In genomic region chr1:234933031-234933430, GRCh38 we compare ENCODE assay signal across 8 cellular contexts.
DNase-seq lines count a peak whose midpoint lies in the region; ATAC-seq and TF ChIP-seq lines count a peak whose summit lies in the region.

No MANE protein-coding gene starts in this region.

- no peak overlapping the region for H3K4me3 Mint-ChIP-seq in activated T-cell treated with anti-CD3 and anti-CD28 coated beads, Interleukin-2, amount 50 U/mL, for 24 hours
- H3K4me3 Mint-ChIP-seq in central memory CD8-positive, alpha-beta T cell, result no peak overlapping the region

- no peaks in the 10 kb centered on the region for H3K9me3 ChIP-seq in suprapubic skin
- no peaks in the 10 kb centered on the region for H3K9me3 ChIP-seq in esophagus squamous epithelium

- H3K36me3 Mint-ChIP-seq in activated T-cell treated with anti-CD3 and anti-CD28 coated beads, Interleukin-2, amount 50 U/mL, for 24 hours (ENCODE audit: low read depth), result no peaks in the 10 kb centered on the region
- H3K36me3 Mint-ChIP-seq in central memory CD8-positive, alpha-beta T cell (ENCODE audit: insufficient read depth), result peaks cover 3% of the 10 kb centered on the region

- no peak for TF ChIP-seq EP300 in suprapubic skin (IDR thresholded peaks at IDR 0.05)

- TF ChIP-seq CTCF in suprapubic skin (IDR thresholded peaks at IDR 0.05) (no peak), esophagus squamous epithelium (IDR thresholded peaks at IDR 0.05) (no peak)

- 79% methylated on average over 4 of the region's 5 CpGs for WGBS in suprapubic skin
- WGBS in esophagus squamous epithelium, 2 donors, result 53 to 85% methylated on average over 3 of the region's 5 CpGs

- intact Hi-C loops in esophagus squamous epithelium (cut with DNase I), result no loop called here

- peaks cover 66% of the 10 kb centered on the region for H3K4me1 Mint-ChIP-seq in activated T-cell treated with anti-CD3 and anti-CD28 coated beads, Interleukin-2, amount 50 U/mL, for 24 hours (ENCODE audit: low read depth)
- H3K4me1 Mint-ChIP-seq in central memory CD8-positive, alpha-beta T cell, result peaks cover 2% of the 10 kb centered on the region

- peak overlapping the region; percentile 85 for H3K27ac Mint-ChIP-seq in activated T-cell treated with anti-CD3 and anti-CD28 coated beads, Interleukin-2, amount 50 U/mL, for 24 hours
- peak overlapping the region; percentile 38 for H3K27ac Mint-ChIP-seq in central memory CD8-positive, alpha-beta T cell (ENCODE audit: low read depth)

- no peaks in the 10 kb centered on the region for H3K27me3 ChIP-seq in suprapubic skin
- H3K27me3 ChIP-seq in esophagus squamous epithelium, result no peaks in the 10 kb centered on the region

- H3K4me1 ChIP-seq in suprapubic skin (peaks cover 11% of the 10 kb centered on the region), esophagus squamous epithelium (peaks cover 0 to 9% (median 9%) of the 10 kb centered on the region in 3 donors)

- H3K27me3 Mint-ChIP-seq in activated T-cell treated with anti-CD3 and anti-CD28 coated beads, Interleukin-2, amount 50 U/mL, for 24 hours, result no peaks in the 10 kb centered on the region
- no peaks in the 10 kb centered on the region for H3K27me3 Mint-ChIP-seq in central memory CD8-positive, alpha-beta T cell

- no peaks in the 10 kb centered on the region for H3K36me3 ChIP-seq in suprapubic skin
- no peaks in the 10 kb centered on the region for H3K36me3 ChIP-seq in esophagus squamous epithelium

- DNase-seq in activated T-cell treated with anti-CD3 and anti-CD28 coated beads, Interleukin-2, amount 50 U/mL, for 24 hours, result peak; percentile 36
- no peak for DNase-seq in activated T-cell treated with anti-CD3 and anti-CD28 coated beads for 4 hours
- DNase-seq in central memory CD8-positive, alpha-beta T cell (ENCODE audit: low spot score in 2 of 2), result no peak
- peak; percentile 54 to 62 for DNase-seq in suprapubic skin (ENCODE audit: low spot score in 2 of 2)
- DNase-seq in stimulated activated naive CD4-positive, alpha-beta T cell treated with Interleukin-2 at 50 U/mL for 16 hours (lab: John Stamatoyannopoulos, UW), result no peak
- no peak for DNase-seq in esophagus squamous epithelium (lab: John Stamatoyannopoulos, UW)
- DNase-seq in pons (ENCODE audit: low spot score), result no peak

- no peak overlapping the region for H3K27ac ChIP-seq in suprapubic skin
- peak overlapping the region in 1 of 4 donors; percentile 56 for H3K27ac ChIP-seq in esophagus squamous epithelium

- peak; percentile 31 for ATAC-seq in HG03354 (IDR thresholded peaks at IDR 0.05; ENCODE audit: poor library complexity, severe bottlenecking, unreplicated experiment)
- no peak for ATAC-seq in central memory CD8-positive, alpha-beta T cell (replicated peaks; ENCODE audit: extremely low read depth, poor library complexity, severe bottlenecking)

- TF ChIP-seq POLR2A in suprapubic skin (IDR thresholded peaks at IDR 0.05) (no peak), esophagus squamous epithelium (IDR thresholded peaks at IDR 0.05) (no peak)

- H3K4me3 ChIP-seq in suprapubic skin (no peak overlapping the region), esophagus squamous epithelium (no peak overlapping the region)

- no peaks in the 10 kb centered on the region for H3K9me3 Mint-ChIP-seq in activated T-cell treated with anti-CD3 and anti-CD28 coated beads, Interleukin-2, amount 50 U/mL, for 24 hours
- no peaks in the 10 kb centered on the region for H3K9me3 Mint-ChIP-seq in central memory CD8-positive, alpha-beta T cell

Comparison
In these comparisons a context has a peak if more than half of its experiments do, and no peak if none do; other contexts are left out.
1. DNase-seq: peak in activated T-cell treated with anti-CD3 and anti-CD28 coated beads, Interleukin-2, amount 50 U/mL, for 24 hours (single experiment) and suprapubic skin (2 of 2); none in activated T-cell treated with anti-CD3 and anti-CD28 coated beads for 4 hours (single experiment), central memory CD8-positive, alpha-beta T cell (0 of 2), stimulated activated naive CD4-positive, alpha-beta T cell treated with Interleukin-2 at 50 U/mL for 16 hours (single experiment), esophagus squamous epithelium (single experiment) and pons (single experiment).